9 cellular contexts compared by ENCODE assay signal in genomic region chr2:64204716-64205115, GRCh38.
DNase-seq lines count a peak whose midpoint lies in the region; ATAC-seq and TF ChIP-seq lines count a peak whose summit lies in the region.
"Had no signal": no experiment of that assay in that cellular context is flagged by ENCODE, and none has a peak within 500 bp of the region (broad histone marks: within the 10 kb centered on the region; RNA-seq: fewer than 3 reads in every experiment).

No MANE protein-coding gene starts in this region.

- H3K4me3 ChIP-seq in AG04450 (ENCODE audit: low read depth, low read length): no peak overlapping the region
- no peak overlapping the region for H3K4me3 ChIP-seq in HL-60 (replicated peaks; ENCODE audit: insufficient read depth, low read length)
- no peak overlapping the region for H3K4me3 ChIP-seq in brain microvascular endothelial cell (ENCODE audit: low read depth, low read length)

- no peak for DNase-seq in AG04450 (ENCODE audit: low read depth, low spot score)
- DNase-seq in HL-60 (ENCODE audit: low read depth in 1 of 2, low spot score in 1 of 2): no peak
- DNase-seq in brain microvascular endothelial cell: no peak
- no peak for DNase-seq in natural killer cell treated with Interleukin-12 subunit alpha and Interleukin-12 subunit beta and Interleukin-15 and Interleukin-18, amount 100 ng/mL, for 72 hours (ENCODE audit: low spot score)
- no peak for DNase-seq in HEK293T (ENCODE audit: extremely low spot score)
- no peak for DNase-seq in SIG-M5 treated with dmso at 0.1 percent for 504 hours (lab: John Stamatoyannopoulos, UW; ENCODE audit: unreplicated experiment)
- DNase-seq: DMS153 had no signal

- peaks cover 25 to 48% of the 10 kb centered on the region in 2 donors for H3K4me1 Mint-ChIP-seq in natural killer cell treated with Interleukin-12 subunit alpha and Interleukin-12 subunit beta and Interleukin-15 and Interleukin-18, amount 100 ng/mL, for 72 hours (ENCODE audit: low read depth in 2 of 2)

- peak overlapping the region; percentile 85 for H3K4me3 Mint-ChIP-seq in natural killer cell treated with Interleukin-12 subunit alpha and Interleukin-12 subunit beta and Interleukin-15 and Interleukin-18, amount 100 ng/mL, for 72 hours

- H3K9me3 Mint-ChIP-seq in natural killer cell treated with Interleukin-12 subunit alpha and Interleukin-12 subunit beta and Interleukin-15 and Interleukin-18, amount 100 ng/mL, for 72 hours: no peaks in the 10 kb centered on the region

- peak overlapping the region; percentile 84 for H3K27ac ChIP-seq in AG04450 (ENCODE audit: low read depth, low read length)
- H3K27ac ChIP-seq in HL-60 (replicated peaks): peak overlapping the region; percentile 76
- peak overlapping the region; percentile 81 for H3K27ac ChIP-seq in brain microvascular endothelial cell

- TF ChIP-seq CTCF in AG04450 (IDR thresholded peaks at IDR 0.05; ENCODE audit: low read depth, low read length): no peak
- no peak for TF ChIP-seq CTCF in HL-60 (IDR thresholded peaks at IDR 0.05; ENCODE audit: insufficient read depth, low read length)
- TF ChIP-seq CTCF in brain microvascular endothelial cell (IDR thresholded peaks at IDR 0.05; ENCODE audit: low read depth, low read length, missing control alignments): no peak

- POLR2A ChIA-PET in AG04450 (lab: Yijun Ruan, JAX) (no interaction called here), HEK293T (lab: Yijun Ruan, JAX) (no interaction called here)

- CTCF ChIA-PET in AG04450 (lab: Charles Lee) (interaction anchor here (1.0 to 1.3 kb wide), 2 partner anchors 10 to 126 kb away, joined by 3 to 4 read pairs; no protein-coding TSS in a partner anchor), HEK293T (lab: Yijun Ruan, JAX) (no interaction called here)

- H3K27me3 ChIP-seq in AG04450 (ENCODE audit: control insufficient read depth, insufficient read depth, low read length): peaks cover 7% of the 10 kb centered on the region
- H3K27me3 ChIP-seq in HL-60 (ENCODE audit: insufficient read depth, poor library complexity, severe bottlenecking): no peaks in the 10 kb centered on the region
- no peaks in the 10 kb centered on the region for H3K27me3 ChIP-seq in brain microvascular endothelial cell (replicated peaks)

- no peaks in the 10 kb centered on the region for H3K27me3 Mint-ChIP-seq in natural killer cell treated with Interleukin-12 subunit alpha and Interleukin-12 subunit beta and Interleukin-15 and Interleukin-18, amount 100 ng/mL, for 72 hours

- in situ Hi-C loops in brain microvascular endothelial cell (cut with HindIII; ENCODE audit: low pct_ligation_motif_present, low sequenced_read_pairs): loop anchor here (25.0 kb wide), 1 partner anchor 142 kb away; no protein-coding TSS in a partner anchor

- H3K36me3 ChIP-seq in brain microvascular endothelial cell (replicated peaks): no peaks in the 10 kb centered on the region

- H3K36me3 Mint-ChIP-seq in natural killer cell treated with Interleukin-12 subunit alpha and Interleukin-12 subunit beta and Interleukin-15 and Interleukin-18, amount 100 ng/mL, for 72 hours: no peaks in the 10 kb centered on the region

- ATAC-seq in natural killer cell treated with Interleukin-12 subunit alpha and Interleukin-12 subunit beta and Interleukin-15 and Interleukin-18, amount 100 ng/mL, for 72 hours: peak in 1 of 2 donors; percentile 12
- ATAC-seq in GM19351 (IDR thresholded peaks at IDR 0.05; ENCODE audit: unreplicated experiment): no peak
- no peak for ATAC-seq in GM21737 (IDR thresholded peaks at IDR 0.05; ENCODE audit: unreplicated experiment)

- peak overlapping the region; percentile 90 to 98 for H3K27ac Mint-ChIP-seq in natural killer cell treated with Interleukin-12 subunit alpha and Interleukin-12 subunit beta and Interleukin-15 and Interleukin-18, amount 100 ng/mL, for 72 hours

- H3K9me3 ChIP-seq in AG04450 (ENCODE audit: control insufficient read depth, insufficient read depth, low read length): no peaks in the 10 kb centered on the region

TF ChIP-seq in HEK293T, 16 proteins besides CTCF, POLR2A, EP300 and RAD21:
- no peak for TF ChIP-seq FOXA1 (IDR thresholded peaks at IDR 0.05)
- TF ChIP-seq SUZ12 (IDR thresholded peaks at IDR 0.05): no peak
- TF ChIP-seq LEF1 (IDR thresholded peaks at IDR 0.05; ENCODE audit: borderline replicate concordance): no peak
- no peak for TF ChIP-seq NFRKB (IDR thresholded peaks at IDR 0.05)
- no peak for TF ChIP-seq ELF4 (IDR thresholded peaks at IDR 0.05)
- no peak for TF ChIP-seq HDGF (IDR thresholded peaks at IDR 0.05; ENCODE audit: borderline replicate concordance)
- no peak for TF ChIP-seq L3MBTL2 (conservative IDR thresholded peaks at IDR 0.05)
- no peak for TF ChIP-seq BHLHE40 (IDR thresholded peaks at IDR 0.05; ENCODE audit: borderline replicate concordance)
- TF ChIP-seq SP1 (IDR thresholded peaks at IDR 0.05): no peak
TF ChIP-seq in HEK293T: peak in this region for 0.
